Comparison of ENCODE assay signal across 8 cellular contexts in genomic region chr13:43786472-43786765, GRCh38. TPM values are rescaled to one million over a fixed set of nuclear protein-coding genes. Genes with fewer than 3 reads are reported as not detected.
DNase-seq lines count a peak whose midpoint lies in the region; ATAC-seq, FAIRE-seq and TF ChIP-seq lines count a peak whose summit lies in the region.

No MANE protein-coding gene starts in this region.

- peak overlapping the region; percentile 64 to 91 for H3K4me3 ChIP-seq in ascending aorta
- H3K4me3 ChIP-seq in liver (ENCODE audit: low read depth in 1 of 3, low read length in 3 of 3): peak overlapping the region; percentile 29 to 65 (median 60)
- peak overlapping the region; percentile 83 for H3K4me3 ChIP-seq in thoracic aorta

- H3K36me3 ChIP-seq in ascending aorta (no peaks in the 10 kb centered on the region), liver (ENCODE audit: control insufficient read depth in 4 of 4, insufficient read depth in 3 of 4, low read depth in 1 of 4, low read length in 3 of 4) (no peaks in the 10 kb centered on the region), thoracic aorta (no peaks in the 10 kb centered on the region)

- TF ChIP-seq CTCF in ascending aorta (IDR thresholded peaks at IDR 0.05) (no peak), liver (IDR thresholded peaks at IDR 0.05; ENCODE audit: low read depth, low read length, missing input control) (no peak), thoracic aorta (IDR thresholded peaks at IDR 0.05) (no peak)

- no peaks in the 10 kb centered on the region for H3K9me3 ChIP-seq in ascending aorta
- H3K9me3 ChIP-seq in liver (ENCODE audit: control insufficient read depth in 4 of 4, low read length in 3 of 4): no peaks in the 10 kb centered on the region
- no peaks in the 10 kb centered on the region for H3K9me3 ChIP-seq in thoracic aorta

- peaks cover 4 to 14% of the 10 kb centered on the region in 2 donors for H3K4me1 ChIP-seq in ascending aorta
- H3K4me1 ChIP-seq in liver (ENCODE audit: control insufficient read depth in 4 of 4, insufficient read depth in 4 of 4, low read length in 3 of 4): peaks cover 12 to 26% (median 22%) of the 10 kb centered on the region in 4 donors
- H3K4me1 ChIP-seq in thoracic aorta (ENCODE audit: control insufficient read depth in 1 of 2, low read depth in 2 of 2): peaks cover 3 to 17% of the 10 kb centered on the region in 2 donors

- H3K4me1 Mint-ChIP-seq in activated CD4-positive, alpha-beta T cell treated with anti-CD3 and anti-CD28 coated beads, Interleukin-2, amount 10 ng/mL, durations not matched to agents 7 days and 5 days: peaks cover 13% of the 10 kb centered on the region

- no peak for TF ChIP-seq RAD21 in liver (IDR thresholded peaks at IDR 0.05)

- H3K9ac ChIP-seq in liver (ENCODE audit: low read depth in 1 of 2, low read length in 2 of 2): no peak overlapping the region

- H3K4me3 Mint-ChIP-seq in activated CD4-positive, alpha-beta T cell treated with anti-CD3 and anti-CD28 coated beads, Interleukin-2, amount 10 ng/mL, durations not matched to agents 7 days and 5 days: peak overlapping the region; percentile 77

- no peaks in the 10 kb centered on the region for H3K9me3 Mint-ChIP-seq in activated CD4-positive, alpha-beta T cell treated with anti-CD3 and anti-CD28 coated beads, Interleukin-2, amount 10 ng/mL, durations not matched to agents 7 days and 5 days

- 1% methylated on average over 28 of the region's 28 CpGs for WGBS in liver

- intact Hi-C loops in ascending aorta (cut with DNase I): loop anchor here (10.0 kb wide), 1 partner anchor 352 kb away; no protein-coding TSS in a partner anchor

- CTCF ChIA-PET in activated CD4-positive, alpha-beta T cell treated with anti-CD3 and anti-CD28 coated beads, Interleukin-2, amount 10 ng/mL, durations not matched to agents 7 days and 5 days (lab: Charles Lee): no interaction called here

- no peak for FAIRE-seq in GM19239 (lab: Jason Lieb, UNC)

- no peak for DNase-seq in activated CD4-positive, alpha-beta T cell treated with anti-CD3 and anti-CD28 coated beads, Interleukin-2, amount 10 ng/mL, durations not matched to agents 7 days and 5 days
- DNase-seq in activated CD4-positive, alpha-beta T cell treated with anti-CD3 and anti-CD28 coated beads, Interleukin-2, amount 50 U/mL, for 48 hours: no peak
- DNase-seq in ascending aorta (ENCODE audit: low spot score in 2 of 2): no peak
- no peak for DNase-seq in thoracic aorta (ENCODE audit: low spot score)
- no peak for DNase-seq in GM19239 (ENCODE audit: insufficient read length, low spot score)
- DNase-seq in AG08395 (ENCODE audit: low spot score): no peak

- peaks cover 51% of the 10 kb centered on the region for H3K27me3 Mint-ChIP-seq in activated CD4-positive, alpha-beta T cell treated with anti-CD3 and anti-CD28 coated beads, Interleukin-2, amount 10 ng/mL, durations not matched to agents 7 days and 5 days

- no peak for ATAC-seq in thoracic aorta (ENCODE audit: insufficient number of reproducible peaks, low FRiP score, low read depth)
- ATAC-seq in HG03439 (IDR thresholded peaks at IDR 0.05; ENCODE audit: unreplicated experiment): no peak

- H3K27ac Mint-ChIP-seq in activated CD4-positive, alpha-beta T cell treated with anti-CD3 and anti-CD28 coated beads, Interleukin-2, amount 10 ng/mL, durations not matched to agents 7 days and 5 days: no peak overlapping the region

- H3K27me3 ChIP-seq in ascending aorta (no peaks in the 10 kb centered on the region), liver (ENCODE audit: control insufficient read depth in 4 of 4, insufficient read depth in 4 of 4, low read length in 3 of 4) (peaks cover 0 to 12% (median 4%) of the 10 kb centered on the region in 4 donors), thoracic aorta (replicated peaks; ENCODE audit: insufficient read depth) (no peaks in the 10 kb centered on the region)

- no peaks in the 10 kb centered on the region for H3K36me3 Mint-ChIP-seq in activated CD4-positive, alpha-beta T cell treated with anti-CD3 and anti-CD28 coated beads, Interleukin-2, amount 10 ng/mL, durations not matched to agents 7 days and 5 days (ENCODE audit: low read depth)

- H3K27ac ChIP-seq in ascending aorta (peak overlapping the region in 1 of 2 donors; percentile 48), liver (ENCODE audit: low read depth in 1 of 2, low read length in 2 of 2) (no peak overlapping the region), thoracic aorta (no peak overlapping the region)

- POLR2A ChIA-PET in activated CD4-positive, alpha-beta T cell treated with anti-CD3 and anti-CD28 coated beads, Interleukin-2, amount 10 ng/mL, durations not matched to agents 7 days and 5 days (lab: Charles Lee): no interaction called here

TF ChIP-seq in liver, 16 proteins besides CTCF, POLR2A, EP300 and RAD21:
- TF ChIP-seq, protein P1, sequence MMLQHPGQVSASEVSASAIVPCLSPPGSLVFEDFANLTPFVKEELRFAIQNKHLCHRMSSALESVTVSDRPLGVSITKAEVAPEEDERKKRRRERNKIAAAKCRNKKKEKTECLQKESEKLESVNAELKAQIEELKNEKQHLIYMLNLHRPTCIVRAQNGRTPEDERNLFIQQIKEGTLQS (IDR thresholded peaks at IDR 0.05): no peak
- no peak for TF ChIP-seq HNF4A (conservative IDR thresholded peaks at IDR 0.05)
- no peak for TF ChIP-seq FOXA2 (IDR thresholded peaks at IDR 0.05)
- no peak for TF ChIP-seq YY1 (IDR thresholded peaks at IDR 0.05)
- no peak for TF ChIP-seq MAX (IDR thresholded peaks at IDR 0.05)
- no peak for TF ChIP-seq NR2F2 (IDR thresholded peaks at IDR 0.05)
- TF ChIP-seq ZBTB33 (IDR thresholded peaks at IDR 0.05): no peak
- TF ChIP-seq EGR1 (IDR thresholded peaks at IDR 0.05; ENCODE audit: low read depth in 2 of 2): no peak
- no peak for TF ChIP-seq FOXA1 (IDR thresholded peaks at IDR 0.05)
- TF ChIP-seq TAF1 (conservative IDR thresholded peaks at IDR 0.05): no peak
- TF ChIP-seq RXRA (IDR thresholded peaks at IDR 0.05): no peak
- TF ChIP-seq, protein P2, sequence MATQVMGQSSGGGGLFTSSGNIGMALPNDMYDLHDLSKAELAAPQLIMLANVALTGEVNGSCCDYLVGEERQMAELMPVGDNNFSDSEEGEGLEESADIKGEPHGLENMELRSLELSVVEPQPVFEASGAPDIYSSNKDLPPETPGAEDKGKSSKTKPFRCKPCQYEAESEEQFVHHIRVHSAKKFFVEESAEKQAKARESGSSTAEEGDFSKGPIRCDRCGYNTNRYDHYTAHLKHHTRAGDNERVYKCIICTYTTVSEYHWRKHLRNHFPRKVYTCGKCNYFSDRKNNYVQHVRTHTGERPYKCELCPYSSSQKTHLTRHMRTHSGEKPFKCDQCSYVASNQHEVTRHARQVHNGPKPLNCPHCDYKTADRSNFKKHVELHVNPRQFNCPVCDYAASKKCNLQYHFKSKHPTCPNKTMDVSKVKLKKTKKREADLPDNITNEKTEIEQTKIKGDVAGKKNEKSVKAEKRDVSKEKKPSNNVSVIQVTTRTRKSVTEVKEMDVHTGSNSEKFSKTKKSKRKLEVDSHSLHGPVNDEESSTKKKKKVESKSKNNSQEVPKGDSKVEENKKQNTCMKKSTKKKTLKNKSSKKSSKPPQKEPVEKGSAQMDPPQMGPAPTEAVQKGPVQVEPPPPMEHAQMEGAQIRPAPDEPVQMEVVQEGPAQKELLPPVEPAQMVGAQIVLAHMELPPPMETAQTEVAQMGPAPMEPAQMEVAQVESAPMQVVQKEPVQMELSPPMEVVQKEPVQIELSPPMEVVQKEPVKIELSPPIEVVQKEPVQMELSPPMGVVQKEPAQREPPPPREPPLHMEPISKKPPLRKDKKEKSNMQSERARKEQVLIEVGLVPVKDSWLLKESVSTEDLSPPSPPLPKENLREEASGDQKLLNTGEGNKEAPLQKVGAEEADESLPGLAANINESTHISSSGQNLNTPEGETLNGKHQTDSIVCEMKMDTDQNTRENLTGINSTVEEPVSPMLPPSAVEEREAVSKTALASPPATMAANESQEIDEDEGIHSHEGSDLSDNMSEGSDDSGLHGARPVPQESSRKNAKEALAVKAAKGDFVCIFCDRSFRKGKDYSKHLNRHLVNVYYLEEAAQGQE (IDR thresholded peaks at IDR 0.05): no peak
- TF ChIP-seq JUND (IDR thresholded peaks at IDR 0.05): no peak
- no peak for TF ChIP-seq GABPA (IDR thresholded peaks at IDR 0.05 in 1 of 2, conservative IDR thresholded peaks at IDR 0.05 in 1 of 2)
- TF ChIP-seq SP1 (IDR thresholded peaks at IDR 0.05): no peak
- TF ChIP-seq HNF4G (IDR thresholded peaks at IDR 0.05): no peak

RNA-seq across cellular contexts. Expression of gene ENOX1, which starts 0.4 kb away (rescaled TPM):
- under 1 TPM; 0.07 to 0.19 TPM for total RNA-seq in activated CD4-positive, alpha-beta T cell treated with anti-CD3 and anti-CD28 coated beads, Interleukin-2, amount 10 ng/mL, durations not matched to agents 7 days and 5 days
- total RNA-seq in ascending aorta: 0.21 TPM
- total RNA-seq in liver: under 1 TPM; 0.08 to 0.33 TPM
- under 1 TPM in 1 of 2 donors, not detected in 1; 0.02 TPM for polyA plus RNA-seq in liver
- total RNA-seq in thoracic aorta: 1 to 10 TPM in 1 of 2 donors, under 1 TPM in 1; 0.41 to 2.3 TPM
